Comparison of ENCODE assay signal across 7 cellular contexts in genomic region chr10:86130737-86131475, GRCh38.
"Had no signal": no experiment of that assay in that cellular context is flagged by ENCODE, and none has a peak within 500 bp of the region (broad histone marks: within the 10 kb centered on the region; RNA-seq: fewer than 3 reads in every experiment).

No MANE protein-coding gene starts in this region.

- H3K9me3 Mint-ChIP-seq: IgD-negative memory B cell had no signal

- H3K4me1 Mint-ChIP-seq: GM23338 had no signal

- H3K4me3 Mint-ChIP-seq: GM23338, HFFc6, IgD-negative memory B cell had no signal

- DNase-seq: HCEC 1CT, HFFc6, KBM-7 had no signal

- H3K4me3 ChIP-seq: GM23338 had no signal

- H3K4me2 ChIP-seq: GM23338 had no signal

- ATAC-seq: GM23338, HepG2 had no signal

- H3K27ac Mint-ChIP-seq: GM23338, HFFc6, IgD-negative memory B cell had no signal

- H2AFZ ChIP-seq: GM23338 had no signal

- H3K27ac ChIP-seq: HL-60 had no signal
